Comparison of ENCODE assay signal across 40 cellular contexts in genomic region chr2:201308914-201309313, GRCh38.
"Had no signal": no experiment of that assay in that cellular context is flagged by ENCODE, and none has a peak within 500 bp of the region (broad histone marks: within the 10 kb centered on the region; RNA-seq: fewer than 3 reads in every experiment).

No MANE protein-coding gene starts in this region.

- H3K27me3 ChIP-seq: adrenal gland, ascending aorta, body of pancreas, brain microvascular endothelial cell, breast epithelium, cardiac muscle cell had no signal

- H3K4me3 Mint-ChIP-seq: activated naive CD4-positive, alpha-beta T cell treated with anti-CD3 and anti-CD28 coated beads for 36 hours; activated naive CD4-positive, alpha-beta T cell treated with anti-CD3 and anti-CD28 coated beads, Interleukin-2, amount 10 ng/mL, durations not matched to agents 7 days and 5 days; activated naive CD4-positive, alpha-beta T cell treated with anti-CD3 and anti-CD28 coated beads, Interleukin-2, amount 50 U/mL, for 24 hours; activated naive CD8-positive, alpha-beta T cell; activated naive CD8-positive, alpha-beta T cell treated with anti-CD3 and anti-CD28 coated beads for 36 hours; activated naive CD8-positive, alpha-beta T cell treated with anti-CD3 and anti-CD28 coated beads, Interleukin-2, amount 10 ng/mL, durations not matched to agents 7 days and 5 days; activated naive CD8-positive, alpha-beta T cell treated with anti-CD3 and anti-CD28 coated beads, Interleukin-2, amount 50 U/mL, for 24 hours; activated T-cell treated with anti-CD3 and anti-CD28 coated beads, Interleukin-2, amount 50 U/mL, for 24 hours; activated T-cell treated with anti-CD3 and anti-CD28 coated beads, Interleukin-2, amount 50 U/mL, for 4 hours; activated T-cell treated with anti-CD3 and anti-CD28 coated beads, Interleukin-2, amount 50 U/mL, for 72 hours; activated T-helper 1 cell treated with anti-CD3 and anti-CD28 coated beads, Interleukin-12 subunit alpha, Interleukin-12 subunit beta, Interleukin-2, Interleukin-4 antibody, amounts not matched to agents 30 ng/mL and 10 ng/mL and 1 ng/mL, durations not matched to agents 14 hours and 24 hours and 36 hours; activated T-helper 17 cell treated with anti-CD3 and anti-CD28 coated beads, Interleukin-2, amount 50 U/mL, for 72 hours; brain; central memory CD8-positive, alpha-beta T cell had no signal

- H3K36me3 ChIP-seq: adrenal gland, breast epithelium, cardiac muscle cell had no signal

- H3K27ac Mint-ChIP-seq: activated naive CD4-positive, alpha-beta T cell treated with anti-CD3 and anti-CD28 coated beads for 36 hours; activated naive CD4-positive, alpha-beta T cell treated with anti-CD3 and anti-CD28 coated beads, Interleukin-2, amount 10 ng/mL, durations not matched to agents 7 days and 5 days; activated naive CD4-positive, alpha-beta T cell treated with anti-CD3 and anti-CD28 coated beads, Interleukin-2, amount 50 U/mL, for 24 hours; activated naive CD4-positive, alpha-beta T cell treated with anti-CD3 and anti-CD28 coated beads, Interleukin-2, amount 50 U/mL, for 72 hours; activated naive CD8-positive, alpha-beta T cell; activated naive CD8-positive, alpha-beta T cell treated with anti-CD3 and anti-CD28 coated beads for 36 hours; activated naive CD8-positive, alpha-beta T cell treated with anti-CD3 and anti-CD28 coated beads, Interleukin-2, amount 10 ng/mL, durations not matched to agents 7 days and 5 days; activated naive CD8-positive, alpha-beta T cell treated with anti-CD3 and anti-CD28 coated beads, Interleukin-2, amount 50 U/mL, for 24 hours; activated T-cell treated with anti-CD3 and anti-CD28 coated beads, Interleukin-2, amount 50 U/mL, for 24 hours; activated T-cell treated with anti-CD3 and anti-CD28 coated beads, Interleukin-2, amount 50 U/mL, for 72 hours; activated T-helper 1 cell treated with anti-CD3 and anti-CD28 coated beads, Interleukin-12 subunit alpha, Interleukin-12 subunit beta, Interleukin-2, Interleukin-4 antibody, amounts not matched to agents 30 ng/mL and 10 ng/mL and 1 ng/mL, durations not matched to agents 14 hours and 24 hours and 36 hours; activated T-helper 17 cell treated with anti-CD3 and anti-CD28 coated beads, Interleukin-2, amount 50 U/mL, for 72 hours; activated T-helper 2 cell treated with anti-CD3 and anti-CD28 coated beads, Interferon-gamma antibody, Interleukin-2, Interleukin-4, amounts not matched to agents 10 μg/mL and 5 μg/mL and 100 μg/mL, durations not matched to agents 14 hours and 24 hours and 36 hours; brain had no signal

- FAIRE-seq: astrocyte, bronchial epithelial cell had no signal

- ATAC-seq: activated naive CD4-positive, alpha-beta T cell treated with anti-CD3 and anti-CD28 coated beads, Interleukin-2, amount 50 U/mL, for 72 hours; activated naive CD8-positive, alpha-beta T cell treated with anti-CD3 and anti-CD28 coated beads, Interleukin-2, amount 50 U/mL, for 24 hours; activated T-cell treated with anti-CD3 and anti-CD28 coated beads, Interleukin-2, amount 50 U/mL, for 4 hours; activated T-cell treated with anti-CD3 and anti-CD28 coated beads, Interleukin-2, amount 50 U/mL, for 72 hours; activated T-helper 17 cell treated with anti-CD3 and anti-CD28 coated beads, Interleukin-2, amount 50 U/mL, for 72 hours; body of pancreas had no signal

- H3K27me3 Mint-ChIP-seq: activated naive CD4-positive, alpha-beta T cell treated with anti-CD3 and anti-CD28 coated beads, Interleukin-2, amount 50 U/mL, for 24 hours; activated naive CD8-positive, alpha-beta T cell; activated naive CD8-positive, alpha-beta T cell treated with anti-CD3 and anti-CD28 coated beads for 36 hours; activated naive CD8-positive, alpha-beta T cell treated with anti-CD3 and anti-CD28 coated beads, Interleukin-2, amount 10 ng/mL, durations not matched to agents 7 days and 5 days; activated naive CD8-positive, alpha-beta T cell treated with anti-CD3 and anti-CD28 coated beads, Interleukin-2, amount 50 U/mL, for 24 hours; activated T-cell treated with anti-CD3 and anti-CD28 coated beads, Interleukin-2, amount 50 U/mL, for 24 hours; activated T-helper 17 cell treated with anti-CD3 and anti-CD28 coated beads, Interleukin-2, amount 50 U/mL, for 72 hours; central memory CD8-positive, alpha-beta T cell had no signal

- H3K9me3 ChIP-seq: adrenal gland, body of pancreas had no signal

- H3K4me3 ChIP-seq: adrenal gland, ascending aorta, body of pancreas, breast epithelium, cardiac muscle cell had no signal

- DNase-seq: activated effector memory CD4-positive, alpha-beta T cell treated with anti-CD3 and anti-CD28 coated beads, Interleukin-2, amount 50 U/mL, for 16 hours; activated effector memory CD4-positive, alpha-beta T cell treated with Interleukin-2 at 50 U/mL for 16 hours; activated gamma-delta T cell; activated gamma-delta T cell treated with Interleukin-2 at 50 U/mL for 16 hours; activated naive CD4-positive, alpha-beta T cell; activated naive CD4-positive, alpha-beta T cell treated with anti-CD3 and anti-CD28 coated beads for 36 hours; activated naive CD4-positive, alpha-beta T cell treated with anti-CD3 and anti-CD28 coated beads, Interleukin-2, amount 10 ng/mL, durations not matched to agents 7 days and 5 days; activated naive CD4-positive, alpha-beta T cell treated with anti-CD3 and anti-CD28 coated beads, Interleukin-2, amount 50 U/mL, for 16 hours; activated naive CD4-positive, alpha-beta T cell treated with Interleukin-2 at 50 U/mL for 16 hours; activated naive CD8-positive, alpha-beta T cell treated with anti-CD3 and anti-CD28 coated beads for 36 hours; activated naive CD8-positive, alpha-beta T cell treated with anti-CD3 and anti-CD28 coated beads, Interleukin-2, amount 10 ng/mL, durations not matched to agents 7 days and 5 days; activated naive CD8-positive, alpha-beta T cell treated with anti-CD3 and anti-CD28 coated beads, Interleukin-2, amount 50 U/mL, for 24 hours; activated T-cell treated with anti-CD3 and anti-CD28 coated beads, Interleukin-2, amount 50 U/mL, for 1 hour; activated T-cell treated with anti-CD3 and anti-CD28 coated beads, Interleukin-2, amount 50 U/mL, for 24 hours; activated T-cell treated with anti-CD3 and anti-CD28 coated beads, Interleukin-2, amount 50 U/mL, for 4 hours; activated T-cell treated with anti-CD3 and anti-CD28 coated beads, Interleukin-2, amount 50 U/mL, for 48 hours; activated T-cell treated with anti-CD3 and anti-CD28 coated beads, Interleukin-2, amount 50 U/mL, for 72 hours; adrenal gland; amniotic stem cell; amygdala; anterior cingulate cortex; aorta; body of pancreas; brain microvascular endothelial cell; caudate nucleus; central memory CD4-positive, alpha-beta T cell; cerebellar nuclear complex had no signal

- H3K27ac ChIP-seq: adrenal gland, ascending aorta, body of pancreas, brain microvascular endothelial cell, breast epithelium, cardiac muscle cell had no signal

- H3K4me1 Mint-ChIP-seq: activated naive CD4-positive, alpha-beta T cell treated with anti-CD3 and anti-CD28 coated beads, Interleukin-2, amount 10 ng/mL, durations not matched to agents 7 days and 5 days; activated naive CD4-positive, alpha-beta T cell treated with anti-CD3 and anti-CD28 coated beads, Interleukin-2, amount 50 U/mL, for 24 hours; activated naive CD8-positive, alpha-beta T cell treated with anti-CD3 and anti-CD28 coated beads for 36 hours; activated naive CD8-positive, alpha-beta T cell treated with anti-CD3 and anti-CD28 coated beads, Interleukin-2, amount 50 U/mL, for 24 hours; brain; central memory CD8-positive, alpha-beta T cell had no signal

- H3K4me1 ChIP-seq: adrenal gland, ascending aorta, body of pancreas, breast epithelium had no signal

- H3K36me3 Mint-ChIP-seq: brain had no signal

- H3K9me3 Mint-ChIP-seq: activated naive CD4-positive, alpha-beta T cell treated with anti-CD3 and anti-CD28 coated beads, Interleukin-2, amount 50 U/mL, for 24 hours had no signal
